17 cellular contexts compared by ENCODE assay signal in genomic region chr6:158109744-158110143, GRCh38. TPM values are rescaled to one million over a fixed set of nuclear protein-coding genes. Genes with fewer than 3 reads are reported as not detected.
A peak's percentile ranks its signal among the peaks of the same experiment; 100 is the strongest.
DNase-seq lines count a peak whose midpoint lies in the region; ATAC-seq and TF ChIP-seq lines count a peak whose summit lies in the region.
"Had no signal": no experiment of that assay in that cellular context is flagged by ENCODE, and none has a peak within 500 bp of the region (broad histone marks: within the 10 kb centered on the region; RNA-seq: fewer than 3 reads in every experiment).

No MANE protein-coding gene starts in this region.

- TF ChIP-seq EP300 in Ishikawa (IDR thresholded peaks at IDR 0.05; ENCODE audit: borderline replicate concordance), result no peak
- no peak for TF ChIP-seq EP300 in ovary (IDR thresholded peaks at IDR 0.05)

- intact Hi-C loops in ovary (cut with DNase I), result no loop called here

- no peak overlapping the region for H2AFZ ChIP-seq in ACC112 (ENCODE audit: low read length, unreplicated experiment)

- H3K36me3 Mint-ChIP-seq in WTC11, result peaks cover 22% of the 10 kb centered on the region

- H3K4me3 ChIP-seq in ACC112 (ENCODE audit: low read depth, low read length) (no peak overlapping the region), fibroblast of villous mesenchyme (ENCODE audit: low read depth, low read length) (no peak overlapping the region), ovary (no peak overlapping the region)
- H3K4me3 ChIP-seq: A549, SJCRH30 had no signal

- H3K4me1 Mint-ChIP-seq in WTC11, result no peaks in the 10 kb centered on the region

- POLR2A ChIA-PET in WTC11 (lab: Charles Lee), result no interaction called here

- CTCF ChIA-PET in WTC11 (lab: Charles Lee), result no interaction called here

- ATAC-seq in WTC11 (no peak), GM21423 (IDR thresholded peaks at IDR 0.05; ENCODE audit: unreplicated experiment) (no peak)
- ATAC-seq: A549 had no signal

- no peaks in the 10 kb centered on the region for H3K27me3 Mint-ChIP-seq in WTC11 (ENCODE audit: low read depth)
- H3K27me3 Mint-ChIP-seq: CD4-positive, CD25-positive, alpha-beta regulatory T cell had no signal

- no peaks in the 10 kb centered on the region for H3K79me2 ChIP-seq in ACC112 (ENCODE audit: control insufficient read depth, insufficient read depth, low read length, unreplicated experiment)

- H3K27me3 ChIP-seq in ACC112 (ENCODE audit: insufficient read depth, low read length) (no peaks in the 10 kb centered on the region), ovary (no peaks in the 10 kb centered on the region)
- H3K27me3 ChIP-seq: SJCRH30 had no signal

- H3K4me1 ChIP-seq in ACC112 (ENCODE audit: control insufficient read depth, insufficient read depth, low read length, unreplicated experiment) (no peaks in the 10 kb centered on the region), ovary (ENCODE audit: insufficient read depth) (no peaks in the 10 kb centered on the region)
- H3K4me1 ChIP-seq: A549, SJCRH30 had no signal

- no peaks in the 10 kb centered on the region for H3K9me3 ChIP-seq in ovary
- H3K9me3 ChIP-seq: A549, SJCRH30 had no signal

- TF ChIP-seq CTCF in WTC11 (IDR thresholded peaks at IDR 0.05) (no peak), fibroblast of villous mesenchyme (IDR thresholded peaks at IDR 0.05; ENCODE audit: insufficient read depth, low read depth, low read length) (no peak), ovary (IDR thresholded peaks at IDR 0.05) (no peak)

- H3K27ac ChIP-seq in ACC112 (ENCODE audit: low read depth, low read length) (0 out of 2 replicates have a peak overlapping the region, but pooled peaks have one; percentile 30), ovary (no peak overlapping the region)
- H3K27ac ChIP-seq: A549, RWPE1, SJCRH30 had no signal

- no peaks in the 10 kb centered on the region for H3K9me3 Mint-ChIP-seq in WTC11
- H3K9me3 Mint-ChIP-seq: CD4-positive, CD25-positive, alpha-beta regulatory T cell had no signal

- H3K36me3 ChIP-seq in ACC112 (ENCODE audit: insufficient read depth, low read length) (peaks cover 4% of the 10 kb centered on the region; the same call in 1 of the 2 replicates), ovary (no peaks in the 10 kb centered on the region)

- no peak overlapping the region for H3K27ac Mint-ChIP-seq in WTC11
- H3K27ac Mint-ChIP-seq: CD4-positive, CD25-positive, alpha-beta regulatory T cell had no signal

- WGBS in ovary, 3 donors, result 93 to 98% (median 96%) methylated on average over 2 of the region's 2 CpGs

- DNase-seq in WTC11 (ENCODE audit: low spot score), result no peak
- peak; percentile 37 for DNase-seq in fibroblast of villous mesenchyme (ENCODE audit: low read depth)
- DNase-seq in ovary, result no peak
- DNase-seq in nucleus accumbens (lab: John Stamatoyannopoulos, UW), result no peak
- DNase-seq: Calu3; CD4-positive, CD25-positive, alpha-beta regulatory T cell; DMS79 treated with DMSO at 0.1 percent for 48 hours; KBM-7; NCI-H1417 treated with DMSO at 0.1 percent for 48 hours; NCI-H2081; NCI-H524; SJCRH30 had no signal

- TF ChIP-seq RAD21 in Ishikawa (IDR thresholded peaks at IDR 0.05; ENCODE audit: low read depth), result no peak

- no peak overlapping the region for H3K4me3 Mint-ChIP-seq in WTC11

- TF ChIP-seq POLR2A in ovary (IDR thresholded peaks at IDR 0.05), result no peak

TF ChIP-seq in Ishikawa, 13 proteins besides CTCF, POLR2A, EP300 and RAD21:
- TF ChIP-seq CEBPB (IDR thresholded peaks at IDR 0.05), result 0 out of 2 replicates have a peak, but pooled peaks have one; percentile 34
- TF ChIP-seq, protein P1, sequence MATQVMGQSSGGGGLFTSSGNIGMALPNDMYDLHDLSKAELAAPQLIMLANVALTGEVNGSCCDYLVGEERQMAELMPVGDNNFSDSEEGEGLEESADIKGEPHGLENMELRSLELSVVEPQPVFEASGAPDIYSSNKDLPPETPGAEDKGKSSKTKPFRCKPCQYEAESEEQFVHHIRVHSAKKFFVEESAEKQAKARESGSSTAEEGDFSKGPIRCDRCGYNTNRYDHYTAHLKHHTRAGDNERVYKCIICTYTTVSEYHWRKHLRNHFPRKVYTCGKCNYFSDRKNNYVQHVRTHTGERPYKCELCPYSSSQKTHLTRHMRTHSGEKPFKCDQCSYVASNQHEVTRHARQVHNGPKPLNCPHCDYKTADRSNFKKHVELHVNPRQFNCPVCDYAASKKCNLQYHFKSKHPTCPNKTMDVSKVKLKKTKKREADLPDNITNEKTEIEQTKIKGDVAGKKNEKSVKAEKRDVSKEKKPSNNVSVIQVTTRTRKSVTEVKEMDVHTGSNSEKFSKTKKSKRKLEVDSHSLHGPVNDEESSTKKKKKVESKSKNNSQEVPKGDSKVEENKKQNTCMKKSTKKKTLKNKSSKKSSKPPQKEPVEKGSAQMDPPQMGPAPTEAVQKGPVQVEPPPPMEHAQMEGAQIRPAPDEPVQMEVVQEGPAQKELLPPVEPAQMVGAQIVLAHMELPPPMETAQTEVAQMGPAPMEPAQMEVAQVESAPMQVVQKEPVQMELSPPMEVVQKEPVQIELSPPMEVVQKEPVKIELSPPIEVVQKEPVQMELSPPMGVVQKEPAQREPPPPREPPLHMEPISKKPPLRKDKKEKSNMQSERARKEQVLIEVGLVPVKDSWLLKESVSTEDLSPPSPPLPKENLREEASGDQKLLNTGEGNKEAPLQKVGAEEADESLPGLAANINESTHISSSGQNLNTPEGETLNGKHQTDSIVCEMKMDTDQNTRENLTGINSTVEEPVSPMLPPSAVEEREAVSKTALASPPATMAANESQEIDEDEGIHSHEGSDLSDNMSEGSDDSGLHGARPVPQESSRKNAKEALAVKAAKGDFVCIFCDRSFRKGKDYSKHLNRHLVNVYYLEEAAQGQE (IDR thresholded peaks at IDR 0.05; ENCODE audit: low read depth), result no peak

TF ChIP-seq in WTC11, 78 proteins besides CTCF, POLR2A, EP300 and RAD21:
- TF ChIP-seq AFF4 (CRISPR knock-in tag; IDR thresholded peaks at IDR 0.05; ENCODE audit: borderline replicate concordance) (no peak), GABPB1 (CRISPR knock-in tag; IDR thresholded peaks at IDR 0.05) (peak; percentile 76; the same call in 1 of the 2 replicates)

RNA-seq across cellular contexts. Expression of gene SERAC1, which starts 58.3 kb away (rescaled TPM):
- total RNA-seq in WTC11 (2021) (12.5 to 14.1 TPM (median 12.6 TPM) in 3 replicates), fibroblast of villous mesenchyme (13.2 and 26.3 TPM in 2 replicates), ovary (10 to 100 TPM in 1 of 7 donors, 1 to 10 TPM in 6; 3.9 to 11.9 (median 6.3) TPM)
- polyA plus RNA-seq in ovary, result 1 to 10 TPM; 3.7 to 9.0 TPM

RNA-seq across cellular contexts. Expression of gene GTF2H5, which starts 58.4 kb away (rescaled TPM):
- total RNA-seq in WTC11 (2021) (16.0 to 24.7 TPM (median 22.8 TPM) in 3 replicates), fibroblast of villous mesenchyme (5.8 and 8.6 TPM in 2 replicates), ovary (10 to 100 TPM in 5 of 7 donors, 1 to 10 TPM in 2; 2.1 to 22.3 (median 18.0) TPM)
- 10 to 100 TPM in 1 of 2 donors, 1 to 10 TPM in 1; 7.4 to 31.2 TPM for polyA plus RNA-seq in ovary
